In the genomic region with DNA sequence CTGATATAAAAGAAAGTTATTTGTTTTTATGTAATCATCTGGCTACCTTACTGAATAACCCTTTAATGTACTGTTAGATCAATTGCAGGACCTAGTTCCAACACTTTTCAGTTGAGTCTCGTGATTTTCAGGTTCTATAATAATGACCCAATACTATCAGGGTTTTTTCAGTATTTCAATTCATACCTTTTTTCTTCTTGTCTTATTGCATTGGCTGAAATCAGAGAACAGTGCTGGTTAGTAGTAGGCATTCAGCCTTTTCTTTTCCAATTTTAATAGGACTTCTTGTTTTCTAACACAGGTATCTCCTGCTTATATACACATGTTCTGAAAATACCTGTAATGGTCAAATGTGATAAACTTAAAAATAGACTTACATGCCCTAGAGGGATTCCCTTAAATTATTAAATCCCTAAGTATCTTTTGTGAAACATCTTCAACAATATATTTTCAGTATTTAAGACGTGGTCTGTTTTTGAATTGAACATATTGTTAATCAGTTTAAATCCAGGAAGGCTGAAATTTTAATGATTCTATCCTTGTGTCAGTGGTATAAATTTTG, we compare ENCODE assay signal across 7 cellular contexts.
"Had no signal": no experiment of that assay in that cellular context is flagged by ENCODE, and none has a peak within 500 bp of the region (broad histone marks: within the 10 kb centered on the region; RNA-seq: fewer than 3 reads in every experiment).

No MANE protein-coding gene starts in this region.

- DNase-seq: GDM1, GF-D8 had no signal

- FAIRE-seq: G401.6, GM12878, GM12891, GM12892, GM18507 had no signal

- ATAC-seq: GM12878 had no signal

- H3K4me3 ChIP-seq: GM12878 had no signal
